Comparison of ENCODE assay signal across 10 cellular contexts in the genomic region with DNA sequence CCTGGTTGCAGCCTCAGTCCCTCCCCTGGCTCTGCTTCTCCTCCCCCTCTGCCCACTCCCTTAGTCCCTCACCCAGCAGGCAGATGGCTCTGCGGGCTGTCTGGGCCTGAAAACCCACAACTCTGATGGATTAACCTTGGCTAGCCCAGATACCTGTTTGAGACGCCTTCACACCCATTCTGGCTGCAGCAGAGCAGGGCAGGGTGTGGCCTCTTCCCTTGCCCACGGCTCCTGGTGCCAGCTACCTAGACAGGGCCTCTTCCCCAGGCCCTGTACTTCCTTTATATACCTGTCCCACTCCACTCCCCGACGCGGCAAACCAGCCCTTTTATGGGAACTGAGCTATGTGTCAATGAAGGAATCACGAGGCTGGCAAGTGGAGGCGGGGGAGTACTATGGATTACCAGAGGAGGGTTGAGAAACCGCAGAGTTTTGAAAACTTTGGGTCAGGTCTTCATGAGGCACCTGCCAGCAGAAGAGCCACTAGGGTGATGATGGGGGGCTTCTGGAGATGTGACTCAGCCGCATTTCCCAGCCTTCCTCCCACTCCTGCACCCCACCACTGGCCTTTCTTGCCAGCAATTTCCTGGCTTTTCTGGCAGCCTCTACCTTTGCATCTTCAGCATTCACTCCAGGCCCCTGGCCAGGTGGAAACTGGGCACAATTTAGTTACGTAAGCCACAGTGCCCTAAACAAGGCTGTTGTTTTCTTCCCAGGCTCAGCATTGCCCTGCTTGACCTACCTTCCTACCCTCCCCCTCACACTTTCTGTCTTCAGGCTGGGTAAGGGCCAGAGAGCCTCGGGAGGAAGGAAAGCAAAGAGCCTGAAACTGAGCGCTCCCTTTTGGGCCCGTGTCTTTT. TPM values are rescaled to one million over a fixed set of nuclear protein-coding genes. Genes with fewer than 3 reads are reported as not detected.
DNase-seq lines count a peak whose midpoint lies in the region; ATAC-seq and TF ChIP-seq lines count a peak whose summit lies in the region.
"Had no signal": no experiment of that assay in that cellular context is flagged by ENCODE, and none has a peak within 500 bp of the region (broad histone marks: within the 10 kb centered on the region; RNA-seq: fewer than 3 reads in every experiment).

A gene (minus strand): TSS at position 259 of the 860 bp plus-strand sequence. CDS start 81 bp downstream, at position 178.

- TF ChIP-seq CTCF in HL-60 (IDR thresholded peaks at IDR 0.05; ENCODE audit: insufficient read depth, low read length) (no peak), VCaP (conservative IDR thresholded peaks at IDR 0.05) (no peak), psoas muscle (IDR thresholded peaks at IDR 0.05) (no peak)

- intact Hi-C loops in psoas muscle (cut with DNase I), result no loop called here
- intact Hi-C loops in activated CD4-positive, alpha-beta T cell treated with anti-CD3 and anti-CD28 coated beads, Interleukin-2, amount 10 ng/mL, durations not matched to agents 24 days and 14 days (cut with micrococcal nuclease), result no loop called here

- H3K9ac ChIP-seq in iPS-15b (ENCODE audit: low read depth, low read length), result peak within 1 kb of the TSS; percentile 1

- no peaks in the 10 kb centered on the region for H3K36me3 ChIP-seq in iPS-15b (ENCODE audit: control insufficient read depth, insufficient read depth, low read length)
- H3K36me3 ChIP-seq in psoas muscle (ENCODE audit: insufficient read depth in 1 of 2, low read depth in 1 of 2), result no peaks in the 10 kb centered on the region

- DNase-seq in HL-60 (ENCODE audit: low read depth in 1 of 2, low spot score in 1 of 2) (peak; percentile 94 to 97), psoas muscle (no peak), NCI-H446 treated with DMSO at 0.1 percent for 48 hours (lab: John Stamatoyannopoulos, UW) (no peak)
- DNase-seq in activated CD4-positive, alpha-beta T cell treated with anti-CD3 and anti-CD28 coated beads, Interleukin-2, amount 10 ng/mL, durations not matched to agents 24 days and 14 days, result no peak
- DNase-seq: activated T-cell treated with anti-CD3 and anti-CD28 coated beads, Interleukin-2, amount 50 U/mL, for 1 hour had no signal

- H3K4me1 Mint-ChIP-seq in activated CD4-positive, alpha-beta T cell treated with anti-CD3 and anti-CD28 coated beads, Interleukin-2, amount 10 ng/mL, durations not matched to agents 24 days and 14 days, result no peaks in the 10 kb centered on the region

- no peak within 1 kb of the TSS for H3K27ac Mint-ChIP-seq in activated CD4-positive, alpha-beta T cell treated with anti-CD3 and anti-CD28 coated beads, Interleukin-2, amount 10 ng/mL, durations not matched to agents 24 days and 14 days
- H3K27ac Mint-ChIP-seq: stimulated activated naive CD8-positive, alpha-beta T cell treated with anti-CD3 and anti-CD28 coated beads, Interleukin-15, Interleukin-2, amounts not matched to agents 100 ng/mL and 50 ng/mL, for 24 hours had no signal

- 44 to 51% (median 50%) methylated on average over 14 of the region's 14 CpGs for WGBS in psoas muscle, 3 donors

- no peak within 1 kb of the TSS for H3K4me3 Mint-ChIP-seq in activated CD4-positive, alpha-beta T cell treated with anti-CD3 and anti-CD28 coated beads, Interleukin-2, amount 10 ng/mL, durations not matched to agents 24 days and 14 days
- H3K4me3 Mint-ChIP-seq: stimulated activated naive CD8-positive, alpha-beta T cell treated with anti-CD3 and anti-CD28 coated beads, Interleukin-15, Interleukin-2, amounts not matched to agents 100 ng/mL and 50 ng/mL, for 24 hours had no signal

- no peaks in the 10 kb centered on the region for H3K9me3 Mint-ChIP-seq in activated CD4-positive, alpha-beta T cell treated with anti-CD3 and anti-CD28 coated beads, Interleukin-2, amount 10 ng/mL, durations not matched to agents 24 days and 14 days
- H3K9me3 Mint-ChIP-seq: stimulated activated naive CD8-positive, alpha-beta T cell treated with anti-CD3 and anti-CD28 coated beads, Interleukin-15, Interleukin-2, amounts not matched to agents 100 ng/mL and 50 ng/mL, for 24 hours had no signal

- H3K4me3 ChIP-seq in HL-60 (replicated peaks; ENCODE audit: insufficient read depth, low read length) (peak within 1 kb of the TSS; percentile 66), iPS-15b (ENCODE audit: low read depth, low read length) (peak within 1 kb of the TSS; percentile 19), psoas muscle (peak within 1 kb of the TSS; percentile 2)

- peaks cover 23% of the 10 kb centered on the region for H3K27me3 Mint-ChIP-seq in activated CD4-positive, alpha-beta T cell treated with anti-CD3 and anti-CD28 coated beads, Interleukin-2, amount 10 ng/mL, durations not matched to agents 24 days and 14 days

- H3K27ac ChIP-seq in HL-60 (replicated peaks) (peak within 1 kb of the TSS; percentile 74), VCaP (peak within 1 kb of the TSS; percentile 64; the same call in 1 of the 2 replicates), psoas muscle (peak within 1 kb of the TSS; percentile 41)

- ATAC-seq in psoas muscle, result peak; percentile 52 to 70 (median 62)
- no peak for ATAC-seq in GM19455 (IDR thresholded peaks at IDR 0.05; ENCODE audit: unreplicated experiment)
- no peak for ATAC-seq in HG02610 (IDR thresholded peaks at IDR 0.05; ENCODE audit: unreplicated experiment)

- H3K36me3 Mint-ChIP-seq in activated CD4-positive, alpha-beta T cell treated with anti-CD3 and anti-CD28 coated beads, Interleukin-2, amount 10 ng/mL, durations not matched to agents 24 days and 14 days (ENCODE audit: low read depth), result no peaks in the 10 kb centered on the region

- H3K27me3 ChIP-seq in HL-60 (ENCODE audit: insufficient read depth, poor library complexity, severe bottlenecking) (no peaks in the 10 kb centered on the region), iPS-15b (ENCODE audit: control insufficient read depth, insufficient read depth, low read length) (no peaks in the 10 kb centered on the region), psoas muscle (ENCODE audit: insufficient read depth in 3 of 3, low read length in 2 of 3) (no peaks in the 10 kb centered on the region)

- peaks cover 21% of the 10 kb centered on the region for H3K4me1 ChIP-seq in iPS-15b (ENCODE audit: control insufficient read depth, insufficient read depth, low read length)
- peaks cover 19% of the 10 kb centered on the region for H3K4me1 ChIP-seq in psoas muscle

- no peaks in the 10 kb centered on the region for H3K9me3 ChIP-seq in iPS-15b (ENCODE audit: control insufficient read depth, insufficient read depth, low read length)
- H3K9me3 ChIP-seq in psoas muscle, result no peaks in the 10 kb centered on the region

RNA-seq across cellular contexts. Expression of the gene that starts here (rescaled TPM):
- 100 to 1,000 TPM in 1 of 4 donors, 10 to 100 TPM in 1, 1 to 10 TPM in 2; 1.7 to 156 (median 37.0) TPM for total RNA-seq in psoas muscle
- polyA plus RNA-seq in psoas muscle, result 10 to 100 TPM in 1 of 3 donors, 1 to 10 TPM in 2; 8.4 to 11.1 (median 9.9) TPM
- not detected in 2 replicates for total RNA-seq in activated CD4-positive, alpha-beta T cell treated with anti-CD3 and anti-CD28 coated beads, Interleukin-2, amount 10 ng/mL, durations not matched to agents 24 days and 14 days

Comparison
In these comparisons a context has a peak if more than half of its experiments do, and no peak if none do; other contexts are left out.
1. DNase-seq: peak in HL-60 (2 of 2); none in psoas muscle (0 of 2), NCI-H446 treated with DMSO at 0.1 percent for 48 hours (single experiment) and activated CD4-positive, alpha-beta T cell treated with anti-CD3 and anti-CD28 coated beads, Interleukin-2, amount 10 ng/mL, durations not matched to agents 24 days and 14 days (single experiment).
2. H3K4me3 ChIP-seq: peak in every context shown above with its lines; median percentile 66 in HL-60; 19 in iPS-15b; 2 in psoas muscle.
3. ATAC-seq: peak in psoas muscle (4 of 4); none in GM19455 (single experiment) and HG02610 (single experiment).
4. Peak in every context shown above with its lines, with median percentiles within 50 percentile points of each other: H3K27ac ChIP-seq.